Comparison of ENCODE assay signal across 1 cellular context in the genomic region with DNA sequence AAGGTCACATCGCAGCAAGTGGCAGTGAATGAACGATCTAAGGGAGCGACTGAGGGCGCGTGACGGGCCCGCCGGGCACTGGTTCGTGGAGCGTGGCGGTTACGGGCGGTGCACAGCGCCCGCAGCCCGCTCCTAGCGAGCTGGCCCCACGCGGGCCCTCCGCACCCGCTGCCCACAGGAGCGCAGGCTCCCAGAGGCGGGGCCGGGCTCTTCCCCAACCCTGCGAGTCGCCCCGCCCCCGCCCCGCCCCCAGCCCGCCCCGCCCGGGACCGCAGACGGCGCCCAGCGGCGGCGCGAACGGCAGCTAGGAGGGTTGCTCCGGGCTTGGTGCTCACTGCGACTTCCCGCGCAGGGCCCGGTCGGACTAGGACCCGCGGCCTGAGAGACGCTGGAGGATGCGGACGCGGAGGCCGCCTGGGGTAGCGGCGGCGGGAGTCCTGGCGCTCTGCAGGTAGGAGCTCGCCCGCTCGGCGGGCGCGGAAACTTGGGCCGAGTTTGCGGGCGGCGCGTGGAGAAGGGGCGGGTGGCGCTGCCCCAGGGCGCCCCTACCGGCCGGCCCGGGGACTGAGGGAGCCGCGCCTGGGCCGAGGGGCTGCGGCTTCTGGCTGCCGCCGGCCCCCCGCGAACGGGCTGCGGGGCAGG.
TF ChIP-seq lines count a peak whose summit lies in the region.

TSS of gene C15orf39 (plus strand) at position 274 of the 642 bp plus-strand sequence. CDS start 4,167 bp downstream, outside the sequence.

TF ChIP-seq in HEK293, 187 proteins besides CTCF, POLR2A, EP300 and RAD21 (continued from another document):
- TF ChIP-seq ZBTB10 (tag by site-specific recombination; IDR thresholded peaks at IDR 0.05) (no peak), ZNF211 (tag by site-specific recombination; IDR thresholded peaks at IDR 0.05; ENCODE audit: low read depth) (no peak), ZNF350 (tag by site-specific recombination; IDR thresholded peaks at IDR 0.05) (no peak), KLF1 (tag by site-specific recombination; IDR thresholded peaks at IDR 0.05) (peak; percentile 75), ZNF202 (tag by site-specific recombination; IDR thresholded peaks at IDR 0.05; ENCODE audit: borderline replicate concordance) (no peak), ZNF133 (tag by site-specific recombination; IDR thresholded peaks at IDR 0.05) (no peak), ZNF768 (tag by site-specific recombination; IDR thresholded peaks at IDR 0.05) (no peak), TCF7L2 (IDR thresholded peaks at IDR 0.05; ENCODE audit: borderline replicate concordance, low read depth, low read length) (no peak; the same call in 1 of the 2 replicates), KLF8 (tag by site-specific recombination; IDR thresholded peaks at IDR 0.05) (peak; percentile 93), KLF10 (tag by site-specific recombination; IDR thresholded peaks at IDR 0.05) (peak; percentile 93), ZBTB1 (tag by site-specific recombination; IDR thresholded peaks at IDR 0.05) (peak; percentile 97), ZNF830 (tag by site-specific recombination; IDR thresholded peaks at IDR 0.05; ENCODE audit: low read depth) (no peak), ZNF157 (tag by site-specific recombination; IDR thresholded peaks at IDR 0.05) (no peak)
